In genomic region chr16:21508661-21509432, GRCh38 we compare ENCODE assay signal across 8 cellular contexts.
DNase-seq lines count a peak whose midpoint lies in the region; ATAC-seq and TF ChIP-seq lines count a peak whose summit lies in the region.
"Not testable (repeated sequence)": the region's sequence is repeated elsewhere in the genome, so short reads cannot be mapped to it uniquely, and the experiment has no call there.

No MANE protein-coding gene starts in this region.

- TF ChIP-seq CTCF in DOHH2 (IDR thresholded peaks at IDR 0.05; ENCODE audit: low read depth, low read length, poor library complexity, severe bottlenecking); Peyer's patch (IDR thresholded peaks at IDR 0.05); mucosa of descending colon (IDR thresholded peaks at IDR 0.05); upper lobe of left lung (IDR thresholded peaks at IDR 0.05): not testable (repeated sequence)

- 81% methylated on average over 15 to 17 of the region's 17 CpGs for WGBS in upper lobe of left lung, 2 donors

- peak overlapping the region; percentile 82 for H3K27ac ChIP-seq in DOHH2 (ENCODE audit: low read depth, low read length)
- not testable (repeated sequence) for H3K27ac ChIP-seq in Peyer's patch
- H3K27ac ChIP-seq in upper lobe of left lung = peak overlapping the region in 3 of 4 donors; percentile 5 to 35 (median 16)

- intact Hi-C loops in Right ventricle myocardium inferior (cut with DNase I) = loop anchor here (10.0 kb wide), 1 partner anchor 686 kb away; no protein-coding TSS in a partner anchor
- intact Hi-C loops in mucosa of descending colon (cut with DNase I, micrococcal nuclease) = not testable (repeated sequence)

- H3K36me3 ChIP-seq in DOHH2 (ENCODE audit: control insufficient read depth, low read length) = peaks cover 55% of the 10 kb centered on the region
- not testable (repeated sequence) for H3K36me3 ChIP-seq in Peyer's patch; mucosa of descending colon (ENCODE audit: low read depth); skeletal muscle satellite cell (ENCODE audit: insufficient read depth, low read length); upper lobe of left lung

- not testable (repeated sequence) for H3K27me3 ChIP-seq in DOHH2 (ENCODE audit: control insufficient read depth, low read length); Peyer's patch; skeletal muscle satellite cell (ENCODE audit: control insufficient read depth, insufficient read depth, low read length); upper lobe of left lung

- peak overlapping the region; percentile 80 for H3K4me3 Mint-ChIP-seq in activated CD4-positive, alpha-beta memory T cell treated with anti-CD3 and anti-CD28 coated beads, Interleukin-2, amount 10 ng/mL, durations not matched to agents 7 days and 5 days

- peak overlapping the region; percentile 99 for H3K27ac Mint-ChIP-seq in activated CD4-positive, alpha-beta memory T cell treated with anti-CD3 and anti-CD28 coated beads, Interleukin-2, amount 10 ng/mL, durations not matched to agents 7 days and 5 days

- not testable (repeated sequence) for TF ChIP-seq POLR2A in Peyer's patch (IDR thresholded peaks at IDR 0.05); upper lobe of left lung (IDR thresholded peaks at IDR 0.05)

- peaks cover 82% of the 10 kb centered on the region for H3K4me1 ChIP-seq in DOHH2 (ENCODE audit: control insufficient read depth, low read length)
- peaks cover 0 to 88% (median 27%) of the 10 kb centered on the region in 4 donors for H3K4me1 ChIP-seq in Peyer's patch
- peaks cover 78% of the 10 kb centered on the region for H3K4me1 ChIP-seq in mucosa of descending colon (ENCODE audit: low read depth)
- H3K4me1 ChIP-seq in skeletal muscle satellite cell (ENCODE audit: control insufficient read depth, insufficient read depth, low read length) = peaks cover 69% of the 10 kb centered on the region
- peaks cover 32 to 57% (median 46%) of the 10 kb centered on the region in 4 donors for H3K4me1 ChIP-seq in upper lobe of left lung

- CTCF ChIA-PET in activated CD4-positive, alpha-beta memory T cell treated with anti-CD3 and anti-CD28 coated beads, Interleukin-2, amount 10 ng/mL, durations not matched to agents 7 days and 5 days (lab: Charles Lee) = not testable (repeated sequence)

- H3K4me2 ChIP-seq in DOHH2 (ENCODE audit: low read length) = peak overlapping the region; percentile 72
- H3K4me2 ChIP-seq in skeletal muscle satellite cell (ENCODE audit: low read length) = peak overlapping the region; percentile 44

- not testable (repeated sequence) for H3K9me3 Mint-ChIP-seq in activated CD4-positive, alpha-beta memory T cell treated with anti-CD3 and anti-CD28 coated beads, Interleukin-2, amount 10 ng/mL, durations not matched to agents 7 days and 5 days

- POLR2A ChIA-PET in activated CD4-positive, alpha-beta memory T cell treated with anti-CD3 and anti-CD28 coated beads, Interleukin-2, amount 10 ng/mL, durations not matched to agents 7 days and 5 days (lab: Charles Lee) = interaction anchor here (1.9 kb wide), 1 partner anchor 17 kb away, joined by 4 read pairs; no protein-coding TSS in a partner anchor

- peaks cover 15% of the 10 kb centered on the region for H3F3A ChIP-seq in DOHH2 (ENCODE audit: control insufficient read depth, insufficient read depth)

- not testable (repeated sequence) for H3K9me2 ChIP-seq in DOHH2 (replicated peaks; ENCODE audit: control insufficient read depth, low read length)

- H3K9ac ChIP-seq in skeletal muscle satellite cell (ENCODE audit: low read depth, low read length) = peak overlapping the region; percentile 15

- peaks cover 39% of the 10 kb centered on the region for H4K20me1 ChIP-seq in DOHH2 (ENCODE audit: control insufficient read depth, insufficient read depth, low read depth, low read length)

- H3K79me2 ChIP-seq in DOHH2 (ENCODE audit: control insufficient read depth, low read length) = peaks cover 96% of the 10 kb centered on the region

- H3K4me3 ChIP-seq in DOHH2 (ENCODE audit: low read length) = peak overlapping the region; percentile 60
- H3K4me3 ChIP-seq in Peyer's patch; mucosa of descending colon; skeletal muscle satellite cell (ENCODE audit: low read length); upper lobe of left lung: not testable (repeated sequence)

- ATAC-seq in Right ventricle myocardium inferior = peak; percentile 16
- not testable (repeated sequence) for ATAC-seq in mucosa of descending colon; upper lobe of left lung (ENCODE audit: low FRiP score in 2 of 2)

- H3K9me3 ChIP-seq in DOHH2 (ENCODE audit: control insufficient read depth, insufficient read depth, low read length); Peyer's patch; mucosa of descending colon; skeletal muscle satellite cell (replicated peaks; ENCODE audit: low read length); upper lobe of left lung: not testable (repeated sequence)

- DNase-seq in Peyer's patch = peak; percentile 13 to 48 (median 15)
- not testable (repeated sequence) for DNase-seq in activated CD4-positive, alpha-beta memory T cell treated with anti-CD3 and anti-CD28 coated beads, Interleukin-2, amount 10 ng/mL, durations not matched to agents 7 days and 5 days
- peak; percentile 39 for DNase-seq in astrocyte of the hippocampus (ENCODE audit: low read depth, low spot score)
- DNase-seq in Right ventricle myocardium inferior (ENCODE audit: missing footprints) = peak; percentile 52
- peak in 2 of 3 donors; percentile 35 to 48 for DNase-seq in mucosa of descending colon
- DNase-seq in upper lobe of left lung = peak in 1 of 2 donors; percentile 6

- not testable (repeated sequence) for H3K27me3 Mint-ChIP-seq in activated CD4-positive, alpha-beta memory T cell treated with anti-CD3 and anti-CD28 coated beads, Interleukin-2, amount 10 ng/mL, durations not matched to agents 7 days and 5 days

- TF ChIP-seq EP300 in upper lobe of left lung (IDR thresholded peaks at IDR 0.05) = not testable (repeated sequence)

- H3K4me1 Mint-ChIP-seq in activated CD4-positive, alpha-beta memory T cell treated with anti-CD3 and anti-CD28 coated beads, Interleukin-2, amount 10 ng/mL, durations not matched to agents 7 days and 5 days = peaks cover 57% of the 10 kb centered on the region

- H3K36me3 Mint-ChIP-seq in activated CD4-positive, alpha-beta memory T cell treated with anti-CD3 and anti-CD28 coated beads, Interleukin-2, amount 10 ng/mL, durations not matched to agents 7 days and 5 days (ENCODE audit: low read depth) = peaks cover 39% of the 10 kb centered on the region
